In the genomic region with DNA sequence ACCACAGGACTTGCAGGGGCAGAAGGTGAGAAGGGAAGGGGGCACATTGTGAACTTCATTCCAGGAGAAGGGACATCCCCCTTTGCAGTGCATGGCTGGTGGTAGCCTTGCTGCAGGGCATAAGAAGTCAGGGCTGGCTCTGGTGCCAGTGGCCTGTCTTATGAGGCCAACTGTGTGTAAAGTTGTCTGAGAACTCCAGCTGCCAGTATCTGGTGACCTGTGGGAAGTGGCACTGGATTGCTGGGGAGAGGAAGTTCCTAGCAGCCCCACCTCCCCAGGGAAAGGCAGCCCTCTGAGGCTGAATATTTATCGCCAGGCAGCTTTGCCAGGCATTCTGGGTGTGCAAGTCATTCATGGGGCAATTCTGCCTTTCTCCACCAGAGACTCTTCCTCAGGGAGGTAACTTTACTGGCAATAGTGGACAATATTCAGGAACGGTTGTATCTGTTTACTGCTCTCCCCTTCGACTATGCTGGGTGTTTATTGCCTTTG, we compare ENCODE assay signal across 11 cellular contexts. TPM values are rescaled to one million over a fixed set of nuclear protein-coding genes. Genes with fewer than 3 reads are reported as not detected.
DNase-seq lines count a peak whose midpoint lies in the region; ATAC-seq, FAIRE-seq and TF ChIP-seq lines count a peak whose summit lies in the region.
"Had no signal": no experiment of that assay in that cellular context is flagged by ENCODE, and none has a peak within 500 bp of the region (broad histone marks: within the 10 kb centered on the region; RNA-seq: fewer than 3 reads in every experiment).

No MANE protein-coding gene starts in this region.

- H3K27ac Mint-ChIP-seq in osteocyte (ENCODE audit: unreplicated experiment): no peak overlapping the region
- H3K27ac Mint-ChIP-seq: activated naive CD8-positive, alpha-beta T cell treated with anti-CD3 and anti-CD28 coated beads, Interleukin-2, amount 10 ng/mL, durations not matched to agents 7 days and 5 days had no signal

- H3K36me3 ChIP-seq in Karpas-422 (ENCODE audit: insufficient read depth, low read length) (no peaks in the 10 kb centered on the region), H1 (ENCODE audit: control insufficient read depth in 2 of 4, insufficient read depth in 4 of 4, low read length in 3 of 4) (no peaks in the 10 kb centered on the region)
- H3K36me3 ChIP-seq: colonic mucosa, left ventricle myocardium inferior had no signal

- H3K27me3 ChIP-seq in Karpas-422 (ENCODE audit: low read length): no peaks in the 10 kb centered on the region
- no peaks in the 10 kb centered on the region for H3K27me3 ChIP-seq in H1 (replicated peaks in 1 of 4; ENCODE audit: control insufficient read depth in 3 of 4, extremely low read depth in 1 of 4, insufficient read depth in 3 of 4, low read length in 3 of 4)
- H3K27me3 ChIP-seq: colonic mucosa had no signal

- H3K4me3 Mint-ChIP-seq in osteocyte (ENCODE audit: unreplicated experiment): no peak overlapping the region
- H3K4me3 Mint-ChIP-seq: activated naive CD8-positive, alpha-beta T cell treated with anti-CD3 and anti-CD28 coated beads, Interleukin-2, amount 10 ng/mL, durations not matched to agents 7 days and 5 days had no signal

- no peak overlapping the region for H2BK15ac ChIP-seq in H1 (ENCODE audit: low read length)

- peak overlapping the region; percentile 79; the same call in 1 of the 2 replicates for H2BK5ac ChIP-seq in H1 (ENCODE audit: low read depth, low read length)

- H2AK5ac ChIP-seq in H1 (ENCODE audit: low read depth, low read length): no peak overlapping the region

- no peaks in the 10 kb centered on the region for H3K9me3 Mint-ChIP-seq in osteocyte (ENCODE audit: unreplicated experiment)
- H3K9me3 Mint-ChIP-seq: activated naive CD8-positive, alpha-beta T cell treated with anti-CD3 and anti-CD28 coated beads, Interleukin-2, amount 10 ng/mL, durations not matched to agents 7 days and 5 days had no signal

- CTCF ChIA-PET in H1 (lab: Charles Lee; ENCODE audit: partially characterized antibody): interaction anchor here (1.2 to 2.3 kb wide), 2 partner anchors 11 to 14 kb away, joined by 4 to 6 read pairs; no protein-coding TSS in a partner anchor

- H3K79me2 ChIP-seq in Karpas-422 (ENCODE audit: low read length): no peaks in the 10 kb centered on the region
- H3K79me2 ChIP-seq in H1 (ENCODE audit: control insufficient read depth in 1 of 2, insufficient read depth in 2 of 2, low read length in 2 of 2): no peaks in the 10 kb centered on the region

- no peaks in the 10 kb centered on the region for H3K36me3 Mint-ChIP-seq in osteocyte (ENCODE audit: unreplicated experiment)
- H3K36me3 Mint-ChIP-seq: activated naive CD8-positive, alpha-beta T cell treated with anti-CD3 and anti-CD28 coated beads, Interleukin-2, amount 10 ng/mL, durations not matched to agents 7 days and 5 days had no signal

- H2AFZ ChIP-seq in Karpas-422 (ENCODE audit: low read length) (no peak overlapping the region), H1 (ENCODE audit: low read length) (peak overlapping the region; percentile 84; the same call in 1 of the 2 replicates)

- TF ChIP-seq RAD21 in H1 (IDR thresholded peaks at IDR 0.05 in 1 of 2, conservative IDR thresholded peaks at IDR 0.05 in 1 of 2; ENCODE audit: low read depth in 2 of 2, low read length in 2 of 2): no peak

- POLR2A ChIA-PET in H1 (lab: Charles Lee; ENCODE audit: partially characterized antibody): no interaction called here

- no peak for FAIRE-seq in H1 (lab: Jason Lieb, UNC)

- WGBS in H1 (ENCODE audit: extremely low coverage in 1 of 2, insufficient coverage in 1 of 2, insufficient read length in 1 of 2, insufficient replicate concordance in 2 of 2, low coverage in 1 of 2, low lambda C conversion rate in 2 of 2, missing lambda C conversion rate in 1 of 2), 2 experiments: 62% methylated on average over 3 of the region's 3 CpGs; no CpG with 5 or more reads in 1 of the 2 experiments

- H4K20me1 ChIP-seq in Karpas-422 (ENCODE audit: insufficient read depth, low read depth, low read length) (no peaks in the 10 kb centered on the region), H1 (replicated peaks in 1 of 2; ENCODE audit: control insufficient read depth in 1 of 2, insufficient read depth in 2 of 2, low read length in 2 of 2) (no peaks in the 10 kb centered on the region)

- H3K4me1 ChIP-seq in Karpas-422 (ENCODE audit: low read length) (no peaks in the 10 kb centered on the region), H1 (replicated peaks in 1 of 4; ENCODE audit: control insufficient read depth in 3 of 4, insufficient read depth in 4 of 4, low read length in 3 of 4) (peaks cover 3 to 10% (median 5%) of the 10 kb centered on the region in 4 experiments; a peak in 5 of 7 replicates)
- H3K4me1 ChIP-seq: colonic mucosa, left ventricle myocardium inferior had no signal

- H3K9me3 ChIP-seq in Karpas-422 (ENCODE audit: low read length) (no peaks in the 10 kb centered on the region), H1 (ENCODE audit: insufficient read depth in 2 of 2, low read depth in 1 of 2, low read length in 1 of 2) (no peaks in the 10 kb centered on the region)
- H3K9me3 ChIP-seq: colonic mucosa, left ventricle myocardium inferior had no signal

- no peak overlapping the region for H4K8ac ChIP-seq in H1 (ENCODE audit: extremely low read depth, insufficient read depth, low read length)

- peak overlapping the region; percentile 29; the same call in 1 of the 2 replicates for H2BK20ac ChIP-seq in H1 (ENCODE audit: low read length)

- H3K14ac ChIP-seq in H1 (ENCODE audit: insufficient read length): no peak overlapping the region

- peaks cover 6% of the 10 kb centered on the region for H3K4me1 Mint-ChIP-seq in osteocyte (ENCODE audit: unreplicated experiment)

- no peak overlapping the region for H4K5ac ChIP-seq in H1 (ENCODE audit: insufficient read length, low read depth, low read length)

- no peak overlapping the region for H3K4me2 ChIP-seq in Karpas-422 (ENCODE audit: low read depth, low read length, poor library complexity, severe bottlenecking)
- H3K4me2 ChIP-seq in H1 (ENCODE audit: insufficient read depth in 1 of 2, low read depth in 2 of 2, low read length in 2 of 2): peak overlapping the region; percentile 22 to 60; a peak in 3 of 4 replicates

- no peak for ATAC-seq in omental fat pad (ENCODE audit: low FRiP score)
- ATAC-seq in HG02840 (IDR thresholded peaks at IDR 0.05; ENCODE audit: low FRiP score, unreplicated experiment): no peak
- ATAC-seq in GM18861 (IDR thresholded peaks at IDR 0.05; ENCODE audit: unreplicated experiment): no peak

- H2BK12ac ChIP-seq in H1 (ENCODE audit: low read depth, low read length): peak overlapping the region; percentile 56; the same call in 1 of the 2 replicates

- DNase-seq in NCI-H748 (lab: John Stamatoyannopoulos, UW; ENCODE audit: unreplicated experiment): peak; percentile 43
- no peak for DNase-seq in NCI-H748 treated with DMSO at 0.1 percent for 48 hours (lab: John Stamatoyannopoulos, UW)
- peak; percentile 27 for DNase-seq in Karpas-422
- peak in 1 of 2 experiments; percentile 48 for DNase-seq in H1 (ENCODE audit: low read depth in 1 of 2, low spot score in 2 of 2)
- DNase-seq in osteocyte (ENCODE audit: extremely low spot score, unreplicated experiment): peak; percentile 48
- no peak for DNase-seq in omental fat pad (ENCODE audit: low spot score)
- DNase-seq: activated naive CD8-positive, alpha-beta T cell treated with anti-CD3 and anti-CD28 coated beads, Interleukin-2, amount 10 ng/mL, durations not matched to agents 7 days and 5 days; left ventricle myocardium inferior had no signal

- TF ChIP-seq CTCF in H1 (IDR thresholded peaks at IDR 0.05; ENCODE audit: control extremely low read depth in 1 of 3, insufficient read depth in 1 of 3, low read depth in 1 of 3, low read length in 3 of 3) (peak in 1 of 3 experiments; percentile 37; a peak in 1 of 4 replicates), osteocyte (IDR thresholded peaks at IDR 0.05) (no peak), omental fat pad (IDR thresholded peaks at IDR 0.05) (no peak)

- no peak overlapping the region for H3K18ac ChIP-seq in H1 (ENCODE audit: extremely low read depth, low read length)

- no peak overlapping the region for H3K4ac ChIP-seq in H1 (replicated peaks; ENCODE audit: insufficient read length, low read depth, low read length)

- peaks cover 76% of the 10 kb centered on the region for H3K27me3 Mint-ChIP-seq in osteocyte (ENCODE audit: unreplicated experiment)

- H3K23me2 ChIP-seq in H1 (ENCODE audit: low read depth, low read length): no peaks in the 10 kb centered on the region

- H3K9ac ChIP-seq in Karpas-422 (ENCODE audit: low read length): no peak overlapping the region
- H3K9ac ChIP-seq in H1 (replicated peaks in 1 of 4; ENCODE audit: extremely low read depth in 1 of 4, low read depth in 3 of 4, low read length in 3 of 4): no peak overlapping the region; a peak in 1 of 7 replicates

- TF ChIP-seq POLR2A in H1 (IDR thresholded peaks at IDR 0.05; ENCODE audit: control extremely low read depth in 1 of 2, low read depth in 2 of 2, low read length in 2 of 2): no peak

- no peak for TF ChIP-seq EP300 in H1 (IDR thresholded peaks at IDR 0.05; ENCODE audit: borderline replicate concordance in 1 of 2, low read depth in 2 of 2, low read length in 2 of 2)

- H3K9me2 ChIP-seq in Karpas-422 (replicated peaks; ENCODE audit: insufficient read depth, low read length): no peaks in the 10 kb centered on the region

- no peak overlapping the region for H3K27ac ChIP-seq in Karpas-422 (ENCODE audit: low read length)
- no peak overlapping the region for H3K27ac ChIP-seq in H1 (ENCODE audit: low read depth, low read length)
- H3K27ac ChIP-seq: colonic mucosa, left ventricle myocardium inferior had no signal

- H4K91ac ChIP-seq in H1 (replicated peaks; ENCODE audit: insufficient read length, low read length): peak overlapping the region; percentile 32

- H3K23ac ChIP-seq in H1 (ENCODE audit: insufficient read length): no peak overlapping the region

- H3K4me3 ChIP-seq in Karpas-422 (ENCODE audit: low read length) (no peak overlapping the region), H1 (ENCODE audit: extremely low read depth in 1 of 4, insufficient read depth in 2 of 4, low read depth in 3 of 4, low read length in 4 of 4) (peak overlapping the region in 1 of 4 experiments; percentile 13; a peak in 1 of 8 replicates)
- H3K4me3 ChIP-seq: colonic mucosa, left ventricle myocardium inferior had no signal

- H3K56ac ChIP-seq in H1 (replicated peaks; ENCODE audit: insufficient read length, low read depth, low read length): no peak overlapping the region

- no peak overlapping the region for H2BK120ac ChIP-seq in H1 (replicated peaks; ENCODE audit: low read depth, low read length)

- H3K79me1 ChIP-seq in H1 (ENCODE audit: low read depth, low read length): no peaks in the 10 kb centered on the region

RNA-seq across cellular contexts. Expression of gene TRPM8, which starts 12.2 kb away (rescaled TPM):
- not detected in 2 replicates for total RNA-seq in Karpas-422 (2014; rRNA removed; shearing (Covaris generic); ENCODE audit: low replicate concordance)
- total RNA-seq in H1 (2021; fragmentation: NEBNext Ultra II Directional; extraction: Animal tissue kit (Norgen Biotek cat#: 25700)): 0.54 TPM in 1 of 2 replicates, not detected in the other
- polyA plus RNA-seq in H1 (2011; rRNA removed): 0.18 and 0.44 TPM in 2 replicates
- 0.22 TPM for polyA plus RNA-seq in H1 (2011; cell fraction: cytosol; rRNA removed)
- not detected for polyA plus RNA-seq in H1 (2011; cell fraction: nucleus; rRNA removed)
- polyA plus RNA-seq in H1 (2012, experiment 1 of 2): 0.07 to 1.00 TPM (median 0.38 TPM) in 3 of 4 replicates, not detected in the other
- polyA plus RNA-seq in H1 (2012, experiment 2 of 2): not detected
- 0.10 TPM for polyA plus RNA-seq in H1 (2013, experiment 1 of 2)
- polyA plus RNA-seq in H1 (2013, experiment 2 of 2): 0.07 TPM
- 0.80 and 0.98 TPM in 2 replicates for polyA minus RNA-seq in H1 (2011; rRNA and poly(A)+ RNA removed)
- polyA minus RNA-seq in H1 (2011; cell fraction: cytosol; rRNA and poly(A)+ RNA removed): not detected
- polyA minus RNA-seq in H1 (2011; cell fraction: nucleus; rRNA and poly(A)+ RNA removed): 0.80 TPM
- total RNA-seq in osteocyte (not detected in 2 replicates), omental fat pad (not detected)
- total RNA-seq: activated naive CD8-positive, alpha-beta T cell treated with anti-CD3 and anti-CD28 coated beads, Interleukin-2, amount 10 ng/mL, durations not matched to agents 7 days and 5 days; colonic mucosa; left ventricle myocardium inferior had no signal

Comparison
In these comparisons a context has a peak if more than half of its experiments do, and no peak if none do; other contexts are left out.
1. DNase-seq: peak in NCI-H748 (single experiment), Karpas-422 (single experiment) and osteocyte (single experiment); none in NCI-H748 treated with DMSO at 0.1 percent for 48 hours (single experiment) and omental fat pad (single experiment).